30 cellular contexts compared by ENCODE assay signal in the genomic region with DNA sequence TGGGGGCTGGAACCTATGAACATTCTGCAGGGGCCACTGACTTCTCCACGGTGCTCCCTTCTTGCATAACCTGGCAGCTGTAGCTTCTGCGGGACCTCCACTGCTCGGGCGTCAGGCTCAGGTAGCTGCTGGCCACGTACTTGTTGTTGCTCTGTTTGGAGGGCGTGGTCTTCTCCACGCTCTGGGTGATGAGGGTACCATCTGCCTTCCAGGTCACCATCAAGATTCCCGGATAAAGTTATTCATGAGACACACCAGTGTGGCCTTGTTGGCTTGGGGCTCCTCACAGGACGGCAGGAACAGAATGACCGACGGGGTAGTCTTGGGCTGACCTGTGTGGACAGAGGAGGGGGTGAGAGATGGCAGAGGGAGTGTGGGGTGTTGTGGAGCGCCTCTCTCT. TPM values are rescaled to one million over a fixed set of nuclear protein-coding genes. Genes with fewer than 3 reads are reported as not detected.
"Had no signal": no experiment of that assay in that cellular context is flagged by ENCODE, and none has a peak within 500 bp of the region (broad histone marks: within the 10 kb centered on the region; RNA-seq: fewer than 3 reads in every experiment).

No MANE protein-coding gene starts in this region.

- H3K36me3 Mint-ChIP-seq: natural killer cell treated with Interleukin-12 subunit alpha and Interleukin-12 subunit beta and Interleukin-15 and Interleukin-18, amount 100 ng/mL, for 72 hours had no signal

- H3K27ac Mint-ChIP-seq: mesothelial cell of epicardium; natural killer cell treated with Interleukin-12 subunit alpha and Interleukin-12 subunit beta and Interleukin-15 and Interleukin-18, amount 100 ng/mL, for 72 hours; stimulated activated memory B cell treated with anti-CD40 and anti-IgM and Interleukin-4, amounts not matched to agents 10 μg/mL and 1 μg/mL and 100 μg/mL, for 72 hours had no signal

- ATAC-seq: left lung; stimulated activated memory B cell treated with anti-CD40 and anti-IgM and Interleukin-4, amounts not matched to agents 10 μg/mL and 1 μg/mL and 100 μg/mL, for 72 hours; stimulated activated naive CD8-positive, alpha-beta T cell treated with anti-CD3 and anti-CD28 coated beads, Interleukin-15, Interleukin-2, amounts not matched to agents 100 U/mL and 50 U/mL, for 24 hours had no signal

- H3K27me3 Mint-ChIP-seq: naive B cell; natural killer cell treated with Interleukin-12 subunit alpha and Interleukin-12 subunit beta and Interleukin-15 and Interleukin-18, amount 100 ng/mL, for 72 hours; stimulated activated memory B cell treated with anti-CD40 and anti-IgM and Interleukin-4, amounts not matched to agents 10 μg/mL and 1 μg/mL and 100 μg/mL, for 72 hours had no signal

- H3K4me1 ChIP-seq: heart right ventricle, left lung, lower lobe of right lung, pancreas, psoas muscle, right lobe of liver, spleen, stomach, testis, thyroid gland, transverse colon, uterus had no signal

- H3K9me3 Mint-ChIP-seq: mesothelial cell of epicardium; natural killer cell treated with Interleukin-12 subunit alpha and Interleukin-12 subunit beta and Interleukin-15 and Interleukin-18, amount 100 ng/mL, for 72 hours; stimulated activated memory B cell treated with anti-CD40 and anti-IgM and Interleukin-4, amounts not matched to agents 10 μg/mL and 1 μg/mL and 100 μg/mL, for 72 hours had no signal

- H3K4me3 ChIP-seq: heart right ventricle, left lung, lower lobe of right lung, pancreas, psoas muscle, right lobe of liver, spleen, stomach, testis, thyroid gland, transverse colon, uterus had no signal

- H3K4me1 Mint-ChIP-seq: mesothelial cell of epicardium; stimulated activated memory B cell treated with anti-CD40 and anti-IgM and Interleukin-4, amounts not matched to agents 10 μg/mL and 1 μg/mL and 100 μg/mL, for 72 hours had no signal

- H3K27ac ChIP-seq: heart right ventricle, left lung, lower lobe of right lung, pancreas, psoas muscle, right lobe of liver, spleen, stomach, testis, thyroid gland, transverse colon, uterus had no signal

- H3K9me3 ChIP-seq: heart right ventricle, left lung, lower lobe of right lung, pancreas, psoas muscle, right lobe of liver, spleen, stomach, testis, thyroid gland, transverse colon, uterus had no signal

- FAIRE-seq: keratinocyte, pancreas, small intestine had no signal

- DNase-seq: heart right ventricle; hippocampal formation; kidney glomerular epithelial cell; left cardiac atrium; left lung; lower lobe of right lung; mammary epithelial cell; mesenchymal stem cell; naive B cell; pancreas; posterior cingulate gyrus; psoas muscle; right lobe of liver; small intestine; spleen; stimulated activated CD4-positive, alpha-beta T cell treated with anti-CD3 and anti-CD28 coated beads, Interleukin-4, amount 100 ng/mL, for 24 hours; stimulated activated naive CD8-positive, alpha-beta T cell treated with anti-CD3 and anti-CD28 coated beads, Interleukin-15, Interleukin-2, amounts not matched to agents 100 U/mL and 50 U/mL, for 24 hours; stomach; testis; thyroid gland; transverse colon; uterus had no signal

- H3K4me3 Mint-ChIP-seq: mesothelial cell of epicardium; naive B cell; natural killer cell treated with Interleukin-12 subunit alpha and Interleukin-12 subunit beta and Interleukin-15 and Interleukin-18, amount 100 ng/mL, for 72 hours; stimulated activated memory B cell treated with anti-CD40 and anti-IgM and Interleukin-4, amounts not matched to agents 10 μg/mL and 1 μg/mL and 100 μg/mL, for 72 hours had no signal

- H3K36me3 ChIP-seq: lower lobe of right lung, pancreas, right lobe of liver, thyroid gland, transverse colon, uterus had no signal

- H3K27me3 ChIP-seq: heart right ventricle, left lung, pancreas, right lobe of liver, spleen, stomach, testis, thyroid gland, transverse colon, uterus had no signal

RNA-seq across cellular contexts. Expression of a gene that starts 6.5 kb away (rescaled TPM):
- total RNA-seq: heart right ventricle, left cardiac atrium had no signal
- polyA plus RNA-seq: liver, mammary epithelial cell had no signal

RNA-seq across cellular contexts. Expression of a gene that starts 52.2 kb away (rescaled TPM):
- total RNA-seq: mammary epithelial cell, mesothelial cell of epicardium, osteoblast, right lobe of liver, ureter had no signal
- polyA plus RNA-seq: keratinocyte, mammary epithelial cell, neural cell had no signal

RNA-seq across cellular contexts. Expression of a gene that starts 58.5 kb away (rescaled TPM):
- total RNA-seq: heart right ventricle; left cardiac atrium; left lung; lower lobe of right lung; mammary epithelial cell; mesothelial cell of epicardium; natural killer cell treated with Interleukin-12 subunit alpha and Interleukin-12 subunit beta and Interleukin-15 and Interleukin-18, amount 100 ng/mL, for 72 hours; osteoblast; pancreas; psoas muscle; right lobe of liver; spleen; thyroid gland; transverse colon; ureter had no signal
- polyA plus RNA-seq: heart right ventricle, keratinocyte, liver, mammary epithelial cell, neural cell, psoas muscle, small intestine, stomach had no signal
